Comparison of ENCODE assay signal across 14 cellular contexts in the genomic region with DNA sequence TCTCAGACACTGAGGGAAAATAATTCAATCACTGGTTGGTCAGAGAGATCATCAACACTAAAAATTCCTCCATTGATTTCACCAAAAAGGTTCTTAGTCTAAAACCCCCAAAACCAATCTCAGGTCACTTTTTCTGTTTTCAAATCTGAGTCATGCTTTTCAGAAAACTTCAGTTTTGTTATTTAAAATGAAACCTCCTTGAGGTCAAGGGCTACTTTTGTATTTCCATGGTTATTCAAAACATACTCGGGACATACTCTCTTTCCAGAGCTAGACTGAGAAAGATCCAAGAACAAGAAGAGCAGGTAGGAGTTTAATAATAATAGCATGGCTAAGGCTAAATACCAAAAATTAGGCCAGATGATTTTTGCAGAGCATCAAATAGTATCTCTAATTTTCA.
DNase-seq lines count a peak whose midpoint lies in the region; ATAC-seq and TF ChIP-seq lines count a peak whose summit lies in the region.
"Had no signal": no experiment of that assay in that cellular context is flagged by ENCODE, and none has a peak within 500 bp of the region (broad histone marks: within the 10 kb centered on the region; RNA-seq: fewer than 3 reads in every experiment).

No MANE protein-coding gene starts in this region.

- H3K27me3 Mint-ChIP-seq in CD14-positive monocyte (ENCODE audit: low read depth in 3 of 3) = no peaks in the 10 kb centered on the region

- no peaks in the 10 kb centered on the region for H3K4me1 Mint-ChIP-seq in CD14-positive monocyte

- ATAC-seq in GM19351 (IDR thresholded peaks at IDR 0.05; ENCODE audit: unreplicated experiment) (peak; percentile 43), HG03045 (IDR thresholded peaks at IDR 0.05; ENCODE audit: unreplicated experiment) (no peak), GM19328 (IDR thresholded peaks at IDR 0.05; ENCODE audit: unreplicated experiment) (no peak)

- TF ChIP-seq CTCF in fibroblast of mammary gland (conservative IDR thresholded peaks at IDR 0.05; ENCODE audit: control insufficient read depth, insufficient read depth, low read depth, low read length) (no peak), CD14-positive monocyte (IDR thresholded peaks at IDR 0.05) (no peak)

- intact Hi-C loops in CD14-positive monocyte (cut with micrococcal nuclease) = no loop called here

- no peak overlapping the region for H3K4me3 Mint-ChIP-seq in CD14-positive monocyte

- H3K36me3 Mint-ChIP-seq in CD14-positive monocyte = no peaks in the 10 kb centered on the region

- no peak overlapping the region for H3K4me3 ChIP-seq in fibroblast of mammary gland (ENCODE audit: control insufficient read depth, low read depth, low read length)

- H3K9me3 Mint-ChIP-seq in CD14-positive monocyte = peaks cover 0 to 21% (median 6%) of the 10 kb centered on the region in 7 donors

- DNase-seq in LHCN-M2 (ENCODE audit: low read depth) = peak; percentile 32
- peak; percentile 42 for DNase-seq in fibroblast of mammary gland (ENCODE audit: low read depth)
- no peak for DNase-seq in NCI-H526 (lab: John Stamatoyannopoulos, UW)
- no peak for DNase-seq in CD14-positive monocyte (ENCODE audit: low spot score)
- DNase-seq: C1 segment of cervical spinal cord, IMR-90, NCI-H1417 treated with DMSO at 0.1 percent for 48 hours, NCI-H187 treated with DMSO at 0.1 percent for 48 hours, NCI-H2227 treated with DMSO at 0.1 percent for 48 hours, NCI-H524 treated with DMSO at 0.1 percent for 48 hours, SW 1271 had no signal

- no peak overlapping the region for H3K27ac Mint-ChIP-seq in CD14-positive monocyte

Comparison
In these comparisons a context has a peak if more than half of its experiments do, and no peak if none do; other contexts are left out.
1. DNase-seq: peak in LHCN-M2 (single experiment) and fibroblast of mammary gland (single experiment); none in NCI-H526 (0 of 2) and CD14-positive monocyte (single experiment).